In genomic region chr19:50921391-50922315, GRCh38 we compare ENCODE assay signal across 14 cellular contexts. TPM values are rescaled to one million over a fixed set of nuclear protein-coding genes. Genes with fewer than 3 reads are reported as not detected.
A peak's percentile ranks its signal among the peaks of the same experiment; 100 is the strongest.
DNase-seq lines count a peak whose midpoint lies in the region; ATAC-seq, FAIRE-seq and TF ChIP-seq lines count a peak whose summit lies in the region.
"Had no signal": no experiment of that assay in that cellular context is flagged by ENCODE, and none has a peak within 500 bp of the region (broad histone marks: within the 10 kb centered on the region; RNA-seq: fewer than 3 reads in every experiment).

No MANE protein-coding gene starts in this region.

- H3K9me3 ChIP-seq in Loucy (ENCODE audit: insufficient read depth, low read depth, low read length) (no peaks in the 10 kb centered on the region), adipocyte (ENCODE audit: control insufficient read depth, low read length) (no peaks in the 10 kb centered on the region), aorta (ENCODE audit: control insufficient read depth, low read length) (peaks cover 2% of the 10 kb centered on the region)

- peak overlapping the region; percentile 26 for H3K27ac Mint-ChIP-seq in activated CD4-positive, alpha-beta T cell treated with anti-CD3 and anti-CD28 coated beads, Interleukin-2, amount 10 ng/mL, durations not matched to agents 24 days and 14 days
- H3K27ac Mint-ChIP-seq in stimulated activated effector memory CD8-positive, alpha-beta T cell treated with anti-CD3 and anti-CD28 coated beads, Interleukin-12 subunit alpha, Interleukin-12 subunit beta, amount 100 ng/mL, for 72 hours = no peak overlapping the region
- H3K27ac Mint-ChIP-seq: activated naive CD8-positive, alpha-beta T cell treated with anti-CD3 and anti-CD28 coated beads for 36 hours had no signal

- H3K4me3 ChIP-seq in Loucy (ENCODE audit: low read length, poor library complexity, severe bottlenecking) (peak overlapping the region; percentile 44), adipocyte (ENCODE audit: low read length) (no peak overlapping the region), aorta (ENCODE audit: low read length in 2 of 2) (no peak overlapping the region)
- H3K4me3 ChIP-seq: GM23248 had no signal

- H3K36me3 ChIP-seq in Loucy (ENCODE audit: insufficient read depth, low read length) = no peaks in the 10 kb centered on the region
- H3K36me3 ChIP-seq in adipocyte (ENCODE audit: control insufficient read depth, insufficient read depth, low read length, severe bottlenecking) = no peaks in the 10 kb centered on the region
- H3K36me3 ChIP-seq in aorta (ENCODE audit: control insufficient read depth in 1 of 2, insufficient read depth in 2 of 2, low read length in 1 of 2) = no peaks in the 10 kb centered on the region

- ATAC-seq in stimulated activated effector memory CD8-positive, alpha-beta T cell treated with anti-CD3 and anti-CD28 coated beads, Interleukin-12 subunit alpha, Interleukin-12 subunit beta, amount 100 ng/mL, for 72 hours = peak; percentile 66
- no peak for ATAC-seq in GM18867 (IDR thresholded peaks at IDR 0.05; ENCODE audit: unreplicated experiment)
- no peak for ATAC-seq in aorta (ENCODE audit: low FRiP score)

- peaks cover 11% of the 10 kb centered on the region for H3K4me1 Mint-ChIP-seq in activated CD4-positive, alpha-beta T cell treated with anti-CD3 and anti-CD28 coated beads, Interleukin-2, amount 10 ng/mL, durations not matched to agents 24 days and 14 days
- peaks cover 9% of the 10 kb centered on the region for H3K4me1 Mint-ChIP-seq in stimulated activated effector memory CD8-positive, alpha-beta T cell treated with anti-CD3 and anti-CD28 coated beads, Interleukin-12 subunit alpha, Interleukin-12 subunit beta, amount 100 ng/mL, for 72 hours

- H2AFZ ChIP-seq in Loucy (ENCODE audit: low read length) = peak overlapping the region; percentile 69
- H2AFZ ChIP-seq: GM23248 had no signal

- H3K79me2 ChIP-seq in Loucy (ENCODE audit: insufficient read depth, low read length) = no peaks in the 10 kb centered on the region

- FAIRE-seq in urothelium cell line (lab: Jason Lieb, UNC) = no peak

- no peaks in the 10 kb centered on the region for H3K27me3 ChIP-seq in Loucy (ENCODE audit: insufficient read depth, low read length, poor library complexity, severe bottlenecking)
- peaks cover 32% of the 10 kb centered on the region for H3K27me3 ChIP-seq in adipocyte (replicated peaks; ENCODE audit: control insufficient read depth, insufficient read depth, low read length)
- no peaks in the 10 kb centered on the region for H3K27me3 ChIP-seq in aorta (ENCODE audit: control insufficient read depth in 1 of 2, insufficient read depth in 2 of 2, low read length in 1 of 2)

- H3K27me3 Mint-ChIP-seq in activated CD4-positive, alpha-beta T cell treated with anti-CD3 and anti-CD28 coated beads, Interleukin-2, amount 10 ng/mL, durations not matched to agents 24 days and 14 days = peaks cover 18% of the 10 kb centered on the region

- H3K4me1 ChIP-seq in Loucy (ENCODE audit: insufficient read depth, low read length, poor library complexity, severe bottlenecking) (peaks cover 7% of the 10 kb centered on the region), adipocyte (ENCODE audit: control insufficient read depth, insufficient read depth, low read length) (no peaks in the 10 kb centered on the region), aorta (ENCODE audit: control insufficient read depth in 1 of 2, insufficient read depth in 2 of 2, low read length in 2 of 2) (no peaks in the 10 kb centered on the region)

- H3F3A ChIP-seq in Loucy (ENCODE audit: low read depth) = no peaks in the 10 kb centered on the region

- H3K9ac ChIP-seq in Loucy (ENCODE audit: low read depth, low read length, poor library complexity, severe bottlenecking) (no peak overlapping the region), adipocyte (ENCODE audit: low read length) (no peak overlapping the region)
- H3K9ac ChIP-seq: GM23248 had no signal

- no peaks in the 10 kb centered on the region for H3K9me2 ChIP-seq in Loucy (replicated peaks; ENCODE audit: low read depth, low read length)

- H3K36me3 Mint-ChIP-seq in activated CD4-positive, alpha-beta T cell treated with anti-CD3 and anti-CD28 coated beads, Interleukin-2, amount 10 ng/mL, durations not matched to agents 24 days and 14 days (ENCODE audit: low read depth) = no peaks in the 10 kb centered on the region
- no peaks in the 10 kb centered on the region for H3K36me3 Mint-ChIP-seq in stimulated activated effector memory CD8-positive, alpha-beta T cell treated with anti-CD3 and anti-CD28 coated beads, Interleukin-12 subunit alpha, Interleukin-12 subunit beta, amount 100 ng/mL, for 72 hours
- H3K36me3 Mint-ChIP-seq: activated naive CD8-positive, alpha-beta T cell treated with anti-CD3 and anti-CD28 coated beads for 36 hours had no signal

- no peaks in the 10 kb centered on the region for H4K20me1 ChIP-seq in Loucy (ENCODE audit: insufficient read depth, low read length, poor library complexity, severe bottlenecking)

- no peak for TF ChIP-seq CTCF in Loucy (conservative IDR thresholded peaks at IDR 0.05; ENCODE audit: low read length)

- peak overlapping the region; percentile 69 for H3K4me2 ChIP-seq in Loucy (ENCODE audit: low read depth, low read length, poor library complexity, severe bottlenecking)

- H3K27ac ChIP-seq in aorta (ENCODE audit: low read depth in 1 of 2, low read length in 2 of 2) = no peak overlapping the region
- H3K27ac ChIP-seq: GM23248 had no signal

- H3K4me3 Mint-ChIP-seq in activated CD4-positive, alpha-beta T cell treated with anti-CD3 and anti-CD28 coated beads, Interleukin-2, amount 10 ng/mL, durations not matched to agents 24 days and 14 days = no peak overlapping the region
- H3K4me3 Mint-ChIP-seq in stimulated activated effector memory CD8-positive, alpha-beta T cell treated with anti-CD3 and anti-CD28 coated beads, Interleukin-12 subunit alpha, Interleukin-12 subunit beta, amount 100 ng/mL, for 72 hours = no peak overlapping the region
- H3K4me3 Mint-ChIP-seq: activated naive CD8-positive, alpha-beta T cell treated with anti-CD3 and anti-CD28 coated beads for 36 hours had no signal

- intact Hi-C loops in activated CD4-positive, alpha-beta T cell treated with anti-CD3 and anti-CD28 coated beads, Interleukin-2, amount 10 ng/mL, durations not matched to agents 24 days and 14 days (cut with micrococcal nuclease) = loop anchor here (1.0 to 5.0 kb wide), 2 partner anchors 15 to 119 kb away; no protein-coding TSS in a partner anchor
- intact Hi-C loops in aorta (cut with DNase I) = loop anchor here in 1 of 2 donors (2.0 kb wide), 1 partner anchor 565 kb away; no protein-coding TSS in a partner anchor

- 1 to 2% methylated on average over 12 of the region's 12 CpGs for WGBS in aorta, 2 donors

- no peaks in the 10 kb centered on the region for H3K9me3 Mint-ChIP-seq in activated CD4-positive, alpha-beta T cell treated with anti-CD3 and anti-CD28 coated beads, Interleukin-2, amount 10 ng/mL, durations not matched to agents 24 days and 14 days
- no peaks in the 10 kb centered on the region for H3K9me3 Mint-ChIP-seq in stimulated activated effector memory CD8-positive, alpha-beta T cell treated with anti-CD3 and anti-CD28 coated beads, Interleukin-12 subunit alpha, Interleukin-12 subunit beta, amount 100 ng/mL, for 72 hours
- H3K9me3 Mint-ChIP-seq: activated naive CD8-positive, alpha-beta T cell treated with anti-CD3 and anti-CD28 coated beads for 36 hours had no signal

- DNase-seq in activated CD4-positive, alpha-beta T cell treated with anti-CD3 and anti-CD28 coated beads, Interleukin-2, amount 10 ng/mL, durations not matched to agents 24 days and 14 days = no peak
- no peak for DNase-seq in activated CD4-positive, alpha-beta T cell treated with anti-CD3 and anti-CD28 coated beads, Interleukin-2, amount 50 U/mL, for 1 hour
- DNase-seq in adipocyte (ENCODE audit: low read depth) = peak; percentile 64
- no peak for DNase-seq in stimulated activated effector memory CD8-positive, alpha-beta T cell treated with anti-CD3 and anti-CD28 coated beads, Interleukin-12 subunit alpha, Interleukin-12 subunit beta, amount 100 ng/mL, for 72 hours (ENCODE audit: low spot score in 2 of 2)
- no peak for DNase-seq in aorta
- no peak for DNase-seq in urothelium cell line (ENCODE audit: low spot score)

RNA-seq across cellular contexts. Expression of gene KLK4, which starts 10.5 kb away (rescaled TPM):
- not detected in 2 replicates for total RNA-seq in activated CD4-positive, alpha-beta T cell treated with anti-CD3 and anti-CD28 coated beads, Interleukin-2, amount 10 ng/mL, durations not matched to agents 24 days and 14 days
- total RNA-seq in aorta = not detected
- polyA plus RNA-seq in aorta = not detected
- total RNA-seq: activated naive CD8-positive, alpha-beta T cell treated with anti-CD3 and anti-CD28 coated beads for 36 hours; endothelial cell of umbilical vein; GM23248; kidney epithelial cell had no signal
- polyA plus RNA-seq: BJ, endothelial cell of umbilical vein, GM23248 had no signal

RNA-seq across cellular contexts. Expression of gene KLK5, which starts 31.2 kb away (rescaled TPM):
- total RNA-seq in activated CD4-positive, alpha-beta T cell treated with anti-CD3 and anti-CD28 coated beads, Interleukin-2, amount 10 ng/mL, durations not matched to agents 24 days and 14 days = not detected in 2 replicates
- total RNA-seq in aorta = not detected
- not detected for polyA plus RNA-seq in aorta
- total RNA-seq: activated naive CD8-positive, alpha-beta T cell treated with anti-CD3 and anti-CD28 coated beads for 36 hours; endothelial cell of umbilical vein; GM23248 had no signal
- polyA plus RNA-seq: BJ, endothelial cell of umbilical vein, GM23248 had no signal

RNA-seq across cellular contexts. Expression of gene KLK6, which starts 47.7 kb away (rescaled TPM):
- not detected in 2 replicates for total RNA-seq in activated CD4-positive, alpha-beta T cell treated with anti-CD3 and anti-CD28 coated beads, Interleukin-2, amount 10 ng/mL, durations not matched to agents 24 days and 14 days
- not detected for total RNA-seq in aorta
- under 1 TPM in 1 of 2 donors, not detected in 1; 0.20 TPM for polyA plus RNA-seq in aorta
- total RNA-seq: activated naive CD8-positive, alpha-beta T cell treated with anti-CD3 and anti-CD28 coated beads for 36 hours; endothelial cell of umbilical vein; GM23248 had no signal
- polyA plus RNA-seq: BJ, GM23248 had no signal

RNA-seq across cellular contexts. Expression of gene KLK2, which starts 48.4 kb away (rescaled TPM):
- 0.33 and 0.75 TPM in 2 replicates for total RNA-seq in activated CD4-positive, alpha-beta T cell treated with anti-CD3 and anti-CD28 coated beads, Interleukin-2, amount 10 ng/mL, durations not matched to agents 24 days and 14 days
- not detected for total RNA-seq in aorta
- polyA plus RNA-seq in aorta = not detected
- total RNA-seq: endothelial cell of umbilical vein, GM23248, HT-29, kidney epithelial cell had no signal
- polyA plus RNA-seq: BJ, endothelial cell of umbilical vein, GM23248 had no signal
